7 cellular contexts compared by ENCODE assay signal in genomic region chr21:32216293-32216692, GRCh38.
"Had no signal": no experiment of that assay in that cellular context is flagged by ENCODE, and none has a peak within 500 bp of the region (broad histone marks: within the 10 kb centered on the region; RNA-seq: fewer than 3 reads in every experiment).

No MANE protein-coding gene starts in this region.

- H3K27ac ChIP-seq: HL-60 had no signal

- H3K4me3 Mint-ChIP-seq: IgD-negative memory B cell had no signal

- DNase-seq: IMR-90, KBM-7, KG1 had no signal

- H3K4me3 ChIP-seq: K562 had no signal

- ATAC-seq: HepG2, K562 had no signal

- H3K27ac Mint-ChIP-seq: IgD-negative memory B cell had no signal
